ENCODE assay signal across 14 cellular contexts in the genomic region with DNA sequence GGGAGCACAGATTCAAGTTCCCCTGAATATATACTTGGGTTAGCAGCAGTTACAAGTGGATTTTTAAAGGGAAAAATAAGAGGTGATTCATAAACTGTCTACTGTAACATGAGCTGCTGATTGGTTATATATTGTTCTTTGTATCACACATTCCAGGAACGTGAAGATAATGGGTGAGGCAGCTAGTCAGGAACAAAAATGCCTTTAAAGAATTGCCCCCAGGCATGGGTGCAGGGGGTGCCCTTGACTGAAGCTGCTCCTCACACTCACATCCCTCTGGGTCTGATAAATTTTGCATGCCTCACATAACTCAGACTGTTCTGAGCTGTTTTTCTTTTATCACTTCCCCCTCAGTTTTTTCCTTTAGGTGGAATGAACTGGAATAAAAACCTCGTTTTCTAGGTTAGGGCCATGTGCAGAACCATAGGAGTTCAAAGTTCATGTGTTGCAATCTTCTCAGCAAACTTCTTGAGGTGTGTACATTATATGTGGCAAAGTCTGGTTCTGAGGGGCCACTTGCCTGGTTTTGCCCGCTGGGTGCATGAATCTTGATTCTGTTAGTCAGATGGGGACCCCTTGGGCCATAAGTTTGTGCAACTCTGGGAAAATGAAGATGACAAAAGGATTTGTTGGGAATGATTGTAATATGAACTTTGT. TPM values are rescaled to one million over a fixed set of nuclear protein-coding genes. Genes with fewer than 3 reads are reported as not detected.
DNase-seq lines count a peak whose midpoint lies in the region; ATAC-seq and TF ChIP-seq lines count a peak whose summit lies in the region.
"Had no signal": no experiment of that assay in that cellular context is flagged by ENCODE, and none has a peak within 500 bp of the region (broad histone marks: within the 10 kb centered on the region; RNA-seq: fewer than 3 reads in every experiment).

No MANE protein-coding gene starts in this region.

- no peak overlapping the region for H4K91ac ChIP-seq in mesenchymal stem cell (ENCODE audit: low read length)

- H3K27ac Mint-ChIP-seq in naive thymus-derived CD4-positive, alpha-beta T cell, result no peak overlapping the region
- H3K27ac Mint-ChIP-seq in effector memory CD8-positive, alpha-beta T cell, result no peak overlapping the region

- no peaks in the 10 kb centered on the region for H3K79me2 ChIP-seq in mammary epithelial cell (ENCODE audit: insufficient read depth, low read length)

- no peak overlapping the region for H4K8ac ChIP-seq in mesenchymal stem cell (ENCODE audit: low read length)

- CTCF ChIA-PET in mammary epithelial cell (lab: Charles Lee; ENCODE audit: low non-redundant PET), result interaction anchor here (0.7 to 1.1 kb wide), 3 partner anchors 11 to 66 kb away, joined by 4 to 9 read pairs (median 4); no protein-coding TSS in a partner anchor
- CTCF ChIA-PET in naive thymus-derived CD4-positive, alpha-beta T cell (lab: Charles Lee), result interaction anchor here (0.6 kb wide), 1 partner anchor 458 kb away, joined by 3 read pairs; no protein-coding TSS in a partner anchor

- no TSS peak for BruUV-seq in mammary epithelial cell (replicated peaks; lab: Mats Ljungman, UMichigan)

- no peak for TF ChIP-seq CTCF in mammary epithelial cell (conservative IDR thresholded peaks at IDR 0.05 in 1 of 2, IDR thresholded peaks at IDR 0.05 in 1 of 2; ENCODE audit: extremely low read depth in 1 of 2, insufficient read depth in 1 of 2, low read depth in 1 of 2, low read length in 2 of 2)

- intact Hi-C loops in mammary epithelial cell (cut with micrococcal nuclease), result loop anchor here (1.0 to 5.0 kb wide), 4 partner anchors 20 to 1124 kb away; partner anchors contain the start of gene TIPRL
- intact Hi-C loops in naive thymus-derived CD4-positive, alpha-beta T cell (cut with micrococcal nuclease), result no loop called here

- H3K9me3 ChIP-seq in MG63, result no peaks in the 10 kb centered on the region
- no peaks in the 10 kb centered on the region for H3K9me3 ChIP-seq in mammary epithelial cell (replicated peaks; ENCODE audit: insufficient read depth, low read length)
- H3K9me3 ChIP-seq in mesenchymal stem cell (ENCODE audit: control insufficient read depth, low read length), result no peaks in the 10 kb centered on the region
- no peaks in the 10 kb centered on the region for H3K9me3 ChIP-seq in naive thymus-derived CD4-positive, alpha-beta T cell (ENCODE audit: control insufficient read depth in 2 of 3, low read length in 3 of 3)
- H3K9me3 ChIP-seq: thoracic aorta had no signal

- H4K20me1 ChIP-seq in mammary epithelial cell (ENCODE audit: insufficient read depth, low read length), result no peaks in the 10 kb centered on the region

- peak overlapping the region; percentile 21 for H3K4me2 ChIP-seq in mammary epithelial cell (ENCODE audit: insufficient read depth, low read depth, low read length)
- H3K4me2 ChIP-seq in mesenchymal stem cell (ENCODE audit: low read length, poor library complexity, severe bottlenecking), result no peak overlapping the region

- H3K4me3 Mint-ChIP-seq in naive thymus-derived CD4-positive, alpha-beta T cell, result no peak overlapping the region
- no peak overlapping the region for H3K4me3 Mint-ChIP-seq in effector memory CD8-positive, alpha-beta T cell

- in situ Hi-C loops in mammary epithelial cell (cut with MboI; ENCODE audit: low sequenced_read_pairs in 2 of 2), result loop anchor here in 1 of 2 donors (25.0 kb wide), 1 partner anchor 214 kb away; no protein-coding TSS in a partner anchor

- no peak for ATAC-seq in naive thymus-derived CD4-positive, alpha-beta T cell
- ATAC-seq in effector memory CD8-positive, alpha-beta T cell (replicated peaks), result no peak

- 32% methylated on average over 3 of the region's 3 CpGs for WGBS in mammary epithelial cell (ENCODE audit: low coverage, missing lambda C conversion rate)
- WGBS in mesenchymal stem cell, result 64% methylated on average over 3 of the region's 3 CpGs

- POLR2A ChIA-PET in naive thymus-derived CD4-positive, alpha-beta T cell (lab: Charles Lee), result no interaction called here

- peak overlapping the region; percentile 12 for H3K9ac ChIP-seq in mammary epithelial cell (ENCODE audit: insufficient read depth, low read length)
- H3K9ac ChIP-seq in mesenchymal stem cell (ENCODE audit: low read length), result no peak overlapping the region

- H3K18ac ChIP-seq in mesenchymal stem cell (ENCODE audit: low read depth in 1 of 2, low read length in 2 of 2), result no peak overlapping the region

- no peak overlapping the region for H2BK12ac ChIP-seq in mesenchymal stem cell (ENCODE audit: low read length in 2 of 2)

- H2BK120ac ChIP-seq in mesenchymal stem cell (ENCODE audit: low read depth, low read length), result no peak overlapping the region

- H3K27ac ChIP-seq in mammary epithelial cell (ENCODE audit: insufficient read depth, low read depth, low read length) (peak overlapping the region; percentile 76), mesenchymal stem cell (ENCODE audit: low read length, poor library complexity, severe bottlenecking) (peak overlapping the region; percentile 49)
- no peak overlapping the region for H3K27ac ChIP-seq in naive thymus-derived CD4-positive, alpha-beta T cell (ENCODE audit: low read depth, low read length)
- H3K27ac ChIP-seq: thoracic aorta, VCaP had no signal

- H2BK5ac ChIP-seq in mesenchymal stem cell (ENCODE audit: low read depth, low read length, poor library complexity, severe bottlenecking), result no peak overlapping the region

- peak overlapping the region; percentile 31 for H2AK5ac ChIP-seq in mesenchymal stem cell (ENCODE audit: low read length, severe bottlenecking)

- H3K14ac ChIP-seq in mesenchymal stem cell (ENCODE audit: low read length in 2 of 2), result no peak overlapping the region

- H3K36me3 ChIP-seq in MG63 (no peaks in the 10 kb centered on the region), mammary epithelial cell (ENCODE audit: insufficient read depth, low read length) (no peaks in the 10 kb centered on the region), mesenchymal stem cell (ENCODE audit: control insufficient read depth in 1 of 2, insufficient read depth in 2 of 2, low read depth in 1 of 2, low read length in 2 of 2) (peaks cover 5% of the 10 kb centered on the region in 2 experiments)
- H3K36me3 ChIP-seq in naive thymus-derived CD4-positive, alpha-beta T cell (ENCODE audit: control insufficient read depth in 2 of 3, insufficient read depth in 3 of 3, low read length in 3 of 3), result no peaks in the 10 kb centered on the region
- H3K36me3 ChIP-seq: thoracic aorta had no signal

- H2BK15ac ChIP-seq in mesenchymal stem cell (ENCODE audit: low read depth, poor library complexity, severe bottlenecking), result no peak overlapping the region

- H3K4me1 ChIP-seq in mammary epithelial cell (ENCODE audit: insufficient read depth, low read length) (peaks cover 34% of the 10 kb centered on the region), mesenchymal stem cell (ENCODE audit: control insufficient read depth, insufficient read depth, low read depth, low read length) (peaks cover 8% of the 10 kb centered on the region)
- no peaks in the 10 kb centered on the region for H3K4me1 ChIP-seq in naive thymus-derived CD4-positive, alpha-beta T cell (ENCODE audit: control insufficient read depth in 2 of 2, insufficient read depth in 2 of 2, low read length in 2 of 2)

- H3K79me1 ChIP-seq in mesenchymal stem cell (replicated peaks; ENCODE audit: low read length, poor library complexity, severe bottlenecking), result peaks cover 1% of the 10 kb centered on the region

- H3K27me3 ChIP-seq in MG63 (no peaks in the 10 kb centered on the region), mammary epithelial cell (ENCODE audit: insufficient read depth, low read length) (no peaks in the 10 kb centered on the region), mesenchymal stem cell (ENCODE audit: control insufficient read depth in 1 of 2, insufficient read depth in 1 of 2, low read length in 2 of 2) (no peaks in the 10 kb centered on the region)
- H3K27me3 ChIP-seq in naive thymus-derived CD4-positive, alpha-beta T cell (ENCODE audit: control insufficient read depth in 2 of 2, insufficient read depth in 2 of 2, low read length in 2 of 2), result no peaks in the 10 kb centered on the region

- H3K27me3 Mint-ChIP-seq in naive thymus-derived CD4-positive, alpha-beta T cell, result no peaks in the 10 kb centered on the region
- no peaks in the 10 kb centered on the region for H3K27me3 Mint-ChIP-seq in effector memory CD8-positive, alpha-beta T cell

- H3K23ac ChIP-seq in mesenchymal stem cell (ENCODE audit: low read length in 2 of 2), result no peak overlapping the region

- H3K4me3 ChIP-seq in MG63 (no peak overlapping the region), mammary epithelial cell (replicated peaks in 1 of 3; ENCODE audit: insufficient read depth in 1 of 3, low read depth in 2 of 3, low read length in 3 of 3) (no peak overlapping the region), mesenchymal stem cell (ENCODE audit: insufficient read depth in 1 of 2, low read depth in 1 of 2, low read length in 2 of 2) (no peak overlapping the region)
- no peak overlapping the region for H3K4me3 ChIP-seq in naive thymus-derived CD4-positive, alpha-beta T cell (ENCODE audit: low read length)
- H3K4me3 ChIP-seq: thoracic aorta had no signal

- H3K36me3 Mint-ChIP-seq in naive thymus-derived CD4-positive, alpha-beta T cell, result peaks cover 0 to 51% (median 14%) of the 10 kb centered on the region in 5 donors
- no peaks in the 10 kb centered on the region for H3K36me3 Mint-ChIP-seq in effector memory CD8-positive, alpha-beta T cell (ENCODE audit: insufficient read depth)

- peaks cover 0 to 2% (median 0%) of the 10 kb centered on the region in 7 donors for H3K4me1 Mint-ChIP-seq in naive thymus-derived CD4-positive, alpha-beta T cell
- H3K4me1 Mint-ChIP-seq in effector memory CD8-positive, alpha-beta T cell (ENCODE audit: low read depth in 2 of 2), result peaks cover 0 to 5% of the 10 kb centered on the region in 2 donors

- dilution Hi-C loops in mammary epithelial cell (cut with HindIII; ENCODE audit: low sequenced_read_pairs), result no loop called here

- peak overlapping the region; percentile 6 for H2AFZ ChIP-seq in mammary epithelial cell (ENCODE audit: low read depth, low read length)
- no peak overlapping the region for H2AFZ ChIP-seq in mesenchymal stem cell (ENCODE audit: low read depth, low read length)

- no peak overlapping the region for H3K4ac ChIP-seq in mesenchymal stem cell (ENCODE audit: low read depth in 1 of 2, low read length in 2 of 2)

- DNase-seq in Daoy (ENCODE audit: low read depth) (peak; percentile 86), MG63 (peak; percentile 73), mammary epithelial cell (peak; percentile 94), mesenchymal stem cell (peak; percentile 3), SHP77 treated with DMSO at 0.1 percent for 48 hours (lab: John Stamatoyannopoulos, UW) (no peak)
- DNase-seq in naive thymus-derived CD4-positive, alpha-beta T cell, result no peak
- no peak for DNase-seq in effector CD8-positive, alpha-beta T cell (lab: John Stamatoyannopoulos, UW)
- no peak for DNase-seq in effector memory CD8-positive, alpha-beta T cell
- DNase-seq: activated T-cell treated with anti-CD3 and anti-CD28 coated beads, Interleukin-2, amount 50 U/mL, for 48 hours; NCI-H1417; occipital lobe; stimulated activated CD4-positive, alpha-beta T cell treated with anti-CD3 and anti-CD28 coated beads, Interleukin-4, amount 100 ng/mL, for 4 hours had no signal

- no peaks in the 10 kb centered on the region for H3K9me3 Mint-ChIP-seq in naive thymus-derived CD4-positive, alpha-beta T cell
- H3K9me3 Mint-ChIP-seq in effector memory CD8-positive, alpha-beta T cell, result no peaks in the 10 kb centered on the region

RNA-seq across cellular contexts. Expression of gene TBX19, which starts 21.1 kb away (rescaled TPM):
- 0.57 and 1.1 TPM in 2 replicates for total RNA-seq in Daoy (2014; rRNA removed; shearing (Covaris generic))
- 1.1 TPM in 1 of 2 replicates, not detected in the other for total RNA-seq in MG63 (2014; rRNA removed; shearing (Covaris generic); ENCODE audit: low replicate concordance)
- under 1 TPM; 0.67 to 0.68 TPM for total RNA-seq in mammary epithelial cell
- polyA plus RNA-seq in mammary epithelial cell, result 0.57 TPM
- polyA minus RNA-seq in mammary epithelial cell, result not detected
- polyA plus RNA-seq in mesenchymal stem cell (2013, experiment 1 of 2), result 0.43 TPM
- polyA plus RNA-seq in mesenchymal stem cell (2013, experiment 2 of 2), result 0.49 TPM
- 1 to 10 TPM; 1.8 to 4.5 (median 3.8) TPM for total RNA-seq in naive thymus-derived CD4-positive, alpha-beta T cell
- polyA plus RNA-seq in naive thymus-derived CD4-positive, alpha-beta T cell, result 1 to 10 TPM; 1.1 to 2.2 TPM

Comparison
In these comparisons a context has a peak if more than half of its experiments do, and no peak if none do; other contexts are left out.
1. DNase-seq: peak in Daoy (single experiment), MG63 (single experiment), mammary epithelial cell (single experiment) and mesenchymal stem cell (single experiment); none in naive thymus-derived CD4-positive, alpha-beta T cell (0 of 9), effector CD8-positive, alpha-beta T cell (single experiment), effector memory CD8-positive, alpha-beta T cell (0 of 3) and SHP77 treated with DMSO at 0.1 percent for 48 hours (single experiment).